In the genomic region with DNA sequence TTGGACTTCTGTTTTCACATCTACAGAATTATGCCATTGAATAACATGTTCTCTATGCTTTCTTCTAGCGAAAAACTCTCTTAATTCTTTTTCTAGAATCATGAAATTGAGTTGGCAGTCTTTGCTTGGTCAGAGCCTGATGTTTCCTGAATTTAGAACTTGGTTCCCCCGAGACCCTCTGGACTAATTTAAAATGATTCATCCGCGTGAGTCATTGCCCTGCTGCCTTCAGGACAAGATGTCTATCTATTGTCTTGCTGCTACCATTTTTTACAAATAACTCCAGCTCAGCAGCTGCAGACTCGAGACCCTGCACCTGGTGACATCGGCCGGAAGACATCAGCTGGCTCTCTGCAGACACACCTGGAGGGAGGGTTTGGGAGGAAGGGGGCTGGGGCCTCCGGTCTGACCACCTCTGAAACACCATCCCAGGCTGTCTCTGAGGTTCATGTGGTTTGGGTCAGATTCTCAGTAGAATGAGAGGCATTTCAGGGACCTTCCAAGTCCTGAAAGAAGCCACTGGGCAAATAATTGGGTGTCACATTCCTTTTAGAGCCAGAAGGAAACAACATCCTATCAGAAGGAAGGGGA, we compare ENCODE assay signal across 1 cellular context.
TF ChIP-seq lines count a peak whose summit lies in the region.

No MANE protein-coding gene starts in this region.

TF ChIP-seq in K562, 482 proteins besides CTCF, POLR2A, EP300 and RAD21 (continued from another document and continues in another):
- TF ChIP-seq, protein P1, sequence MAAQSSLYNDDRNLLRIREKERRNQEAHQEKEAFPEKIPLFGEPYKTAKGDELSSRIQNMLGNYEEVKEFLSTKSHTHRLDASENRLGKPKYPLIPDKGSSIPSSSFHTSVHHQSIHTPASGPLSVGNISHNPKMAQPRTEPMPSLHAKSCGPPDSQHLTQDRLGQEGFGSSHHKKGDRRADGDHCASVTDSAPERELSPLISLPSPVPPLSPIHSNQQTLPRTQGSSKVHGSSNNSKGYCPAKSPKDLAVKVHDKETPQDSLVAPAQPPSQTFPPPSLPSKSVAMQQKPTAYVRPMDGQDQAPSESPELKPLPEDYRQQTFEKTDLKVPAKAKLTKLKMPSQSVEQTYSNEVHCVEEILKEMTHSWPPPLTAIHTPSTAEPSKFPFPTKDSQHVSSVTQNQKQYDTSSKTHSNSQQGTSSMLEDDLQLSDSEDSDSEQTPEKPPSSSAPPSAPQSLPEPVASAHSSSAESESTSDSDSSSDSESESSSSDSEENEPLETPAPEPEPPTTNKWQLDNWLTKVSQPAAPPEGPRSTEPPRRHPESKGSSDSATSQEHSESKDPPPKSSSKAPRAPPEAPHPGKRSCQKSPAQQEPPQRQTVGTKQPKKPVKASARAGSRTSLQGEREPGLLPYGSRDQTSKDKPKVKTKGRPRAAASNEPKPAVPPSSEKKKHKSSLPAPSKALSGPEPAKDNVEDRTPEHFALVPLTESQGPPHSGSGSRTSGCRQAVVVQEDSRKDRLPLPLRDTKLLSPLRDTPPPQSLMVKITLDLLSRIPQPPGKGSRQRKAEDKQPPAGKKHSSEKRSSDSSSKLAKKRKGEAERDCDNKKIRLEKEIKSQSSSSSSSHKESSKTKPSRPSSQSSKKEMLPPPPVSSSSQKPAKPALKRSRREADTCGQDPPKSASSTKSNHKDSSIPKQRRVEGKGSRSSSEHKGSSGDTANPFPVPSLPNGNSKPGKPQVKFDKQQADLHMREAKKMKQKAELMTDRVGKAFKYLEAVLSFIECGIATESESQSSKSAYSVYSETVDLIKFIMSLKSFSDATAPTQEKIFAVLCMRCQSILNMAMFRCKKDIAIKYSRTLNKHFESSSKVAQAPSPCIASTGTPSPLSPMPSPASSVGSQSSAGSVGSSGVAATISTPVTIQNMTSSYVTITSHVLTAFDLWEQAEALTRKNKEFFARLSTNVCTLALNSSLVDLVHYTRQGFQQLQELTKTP (IDR thresholded peaks at IDR 0.05; ENCODE audit: low read depth in 1 of 2, partially characterized antibody in 2 of 2) = peak in 1 of 2 experiments; percentile 52
- peak; percentile 51; the same call in 1 of the 2 replicates for TF ChIP-seq ZNF589 (CRISPR knock-in tag; IDR thresholded peaks at IDR 0.05; ENCODE audit: low read depth)
- TF ChIP-seq JUN (IDR thresholded peaks at IDR 0.05; ENCODE audit: borderline replicate concordance, low read depth, low read length) = peak; percentile 98
- TF ChIP-seq JUN (CRISPR knock-in tag; IDR thresholded peaks at IDR 0.05; ENCODE audit: borderline replicate concordance) = no peak
- no peak for TF ChIP-seq ZSCAN29 (IDR thresholded peaks at IDR 0.05)
- peak in 1 of 2 experiments; percentile 36; a peak in 1 of 4 replicates for TF ChIP-seq HDAC1 (IDR thresholded peaks at IDR 0.05)
- TF ChIP-seq MEF2A (IDR thresholded peaks at IDR 0.05; ENCODE audit: control insufficient read depth, low read depth, low read length) = no peak
- TF ChIP-seq TAL1 (IDR thresholded peaks at IDR 0.05) = 0 out of 2 replicates have a peak, but pooled peaks have one; percentile 20
- no peak; the same call in 1 of the 2 replicates for TF ChIP-seq DIDO1 (tag; IDR thresholded peaks at IDR 0.05; ENCODE audit: low read depth)
- TF ChIP-seq ZNF431 (CRISPR knock-in tag; IDR thresholded peaks at IDR 0.05) = no peak
- TF ChIP-seq, protein P2, sequence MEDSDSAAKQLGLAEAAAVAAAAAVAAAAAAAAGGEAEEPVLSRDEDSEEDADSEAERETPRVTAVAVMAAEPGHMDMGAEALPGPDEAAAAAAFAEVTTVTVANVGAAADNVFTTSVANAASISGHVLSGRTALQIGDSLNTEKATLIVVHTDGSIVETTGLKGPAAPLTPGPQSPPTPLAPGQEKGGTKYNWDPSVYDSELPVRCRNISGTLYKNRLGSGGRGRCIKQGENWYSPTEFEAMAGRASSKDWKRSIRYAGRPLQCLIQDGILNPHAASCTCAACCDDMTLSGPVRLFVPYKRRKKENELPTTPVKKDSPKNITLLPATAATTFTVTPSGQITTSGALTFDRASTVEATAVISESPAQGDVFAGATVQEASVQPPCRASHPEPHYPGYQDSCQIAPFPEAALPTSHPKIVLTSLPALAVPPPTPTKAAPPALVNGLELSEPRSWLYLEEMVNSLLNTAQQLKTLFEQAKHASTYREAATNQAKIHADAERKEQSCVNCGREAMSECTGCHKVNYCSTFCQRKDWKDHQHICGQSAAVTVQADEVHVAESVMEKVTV (CRISPR knock-in tag; IDR thresholded peaks at IDR 0.05) = no peak
- TF ChIP-seq ZNF175 (CRISPR knock-in tag; IDR thresholded peaks at IDR 0.05; ENCODE audit: low read depth) = peak; percentile 47; the same call in 1 of the 2 replicates
- peak; percentile 77 for TF ChIP-seq ZNF384 (IDR thresholded peaks at IDR 0.05; ENCODE audit: low read depth, low read length)
- TF ChIP-seq, protein P3, sequence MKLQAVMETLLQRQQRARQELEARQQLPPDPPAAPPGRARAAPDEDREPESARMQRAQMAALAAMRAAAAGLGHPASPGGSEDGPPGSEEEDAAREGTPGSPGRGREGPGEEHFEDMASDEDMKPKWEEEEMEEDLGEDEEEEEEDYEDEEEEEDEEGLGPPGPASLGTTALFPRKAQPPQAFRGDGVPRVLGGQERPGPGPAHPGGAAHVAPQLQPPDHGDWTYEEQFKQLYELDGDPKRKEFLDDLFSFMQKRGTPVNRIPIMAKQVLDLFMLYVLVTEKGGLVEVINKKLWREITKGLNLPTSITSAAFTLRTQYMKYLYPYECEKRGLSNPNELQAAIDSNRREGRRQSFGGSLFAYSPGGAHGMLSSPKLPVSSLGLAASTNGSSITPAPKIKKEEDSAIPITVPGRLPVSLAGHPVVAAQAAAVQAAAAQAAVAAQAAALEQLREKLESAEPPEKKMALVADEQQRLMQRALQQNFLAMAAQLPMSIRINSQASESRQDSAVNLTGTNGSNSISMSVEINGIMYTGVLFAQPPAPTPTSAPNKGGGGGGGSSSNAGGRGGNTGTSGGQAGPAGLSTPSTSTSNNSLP (IDR thresholded peaks at IDR 0.05; ENCODE audit: borderline replicate concordance, low read depth, low read length) = peak; percentile 76; the same call in 1 of the 2 replicates
- no peak for TF ChIP-seq MAFK (IDR thresholded peaks at IDR 0.05; ENCODE audit: low read length)
- TF ChIP-seq BRF1 (IDR thresholded peaks at IDR 0.05; ENCODE audit: borderline replicate concordance, extremely low read depth, insufficient read length) = no peak
- TF ChIP-seq ZBTB7A (IDR thresholded peaks at IDR 0.05; ENCODE audit: borderline replicate concordance, control insufficient read depth, low read depth, low read length) = peak; percentile 92
- no peak for TF ChIP-seq PRMT5 (CRISPR knock-in tag; IDR thresholded peaks at IDR 0.05)
- TF ChIP-seq ZNF41 (CRISPR knock-in tag; conservative IDR thresholded peaks at IDR 0.05) = no peak
- TF ChIP-seq ARID1B (IDR thresholded peaks at IDR 0.05) = peak; percentile 90
- TF ChIP-seq CC2D1A (IDR thresholded peaks at IDR 0.05) = no peak
- no peak for TF ChIP-seq WHSC1 (IDR thresholded peaks at IDR 0.05; ENCODE audit: low read length)
- TF ChIP-seq NCOR1 (IDR thresholded peaks at IDR 0.05) = peak; percentile 51; the same call in 1 of the 2 replicates
- TF ChIP-seq FOS (IDR thresholded peaks at IDR 0.05; ENCODE audit: extremely low read depth, insufficient read length) = peak; percentile 81
- no peak for TF ChIP-seq CBX8 (IDR thresholded peaks at IDR 0.05; ENCODE audit: borderline replicate concordance, extremely low read depth, low read depth, low read length, poor library complexity, severe bottlenecking)
- TF ChIP-seq GATA2 (CRISPR knock-in tag; IDR thresholded peaks at IDR 0.05) = peak; percentile 60
- peak; percentile 34 for TF ChIP-seq DACH1 (IDR thresholded peaks at IDR 0.05; ENCODE audit: partially characterized antibody)
- TF ChIP-seq NR4A1 (CRISPR knock-in tag; IDR thresholded peaks at IDR 0.05) = no peak
- TF ChIP-seq NR4A1 (tag; IDR thresholded peaks at IDR 0.05) = peak; percentile 45; the same call in 1 of the 2 replicates
- no peak for TF ChIP-seq ZNF324 (CRISPR knock-in tag; IDR thresholded peaks at IDR 0.05)
- no peak for TF ChIP-seq ZNF668 (CRISPR knock-in tag; IDR thresholded peaks at IDR 0.05)
- peak in 1 of 2 experiments; percentile 6; a peak in 1 of 4 replicates for TF ChIP-seq MAZ (CRISPR knock-in tag; conservative IDR thresholded peaks at IDR 0.05 in 1 of 2, IDR thresholded peaks at IDR 0.05 in 1 of 2)
- TF ChIP-seq, protein P4, sequence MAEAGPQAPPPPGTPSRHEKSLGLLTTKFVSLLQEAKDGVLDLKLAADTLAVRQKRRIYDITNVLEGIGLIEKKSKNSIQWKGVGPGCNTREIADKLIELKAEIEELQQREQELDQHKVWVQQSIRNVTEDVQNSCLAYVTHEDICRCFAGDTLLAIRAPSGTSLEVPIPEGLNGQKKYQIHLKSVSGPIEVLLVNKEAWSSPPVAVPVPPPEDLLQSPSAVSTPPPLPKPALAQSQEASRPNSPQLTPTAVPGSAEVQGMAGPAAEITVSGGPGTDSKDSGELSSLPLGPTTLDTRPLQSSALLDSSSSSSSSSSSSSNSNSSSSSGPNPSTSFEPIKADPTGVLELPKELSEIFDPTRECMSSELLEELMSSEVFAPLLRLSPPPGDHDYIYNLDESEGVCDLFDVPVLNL (CRISPR knock-in tag; IDR thresholded peaks at IDR 0.05; ENCODE audit: low read depth) = no peak
- TF ChIP-seq ZNF274 (IDR thresholded peaks at IDR 0.05; ENCODE audit: borderline replicate concordance, low read depth, low read length) = no peak
- no peak for TF ChIP-seq DNMT1 (IDR thresholded peaks at IDR 0.05)
- peak; percentile 34; the same call in 1 of the 2 replicates for TF ChIP-seq MTA1 (IDR thresholded peaks at IDR 0.05; ENCODE audit: borderline replicate concordance)
- no peak for TF ChIP-seq RFX1 (IDR thresholded peaks at IDR 0.05)
- TF ChIP-seq, protein P5, sequence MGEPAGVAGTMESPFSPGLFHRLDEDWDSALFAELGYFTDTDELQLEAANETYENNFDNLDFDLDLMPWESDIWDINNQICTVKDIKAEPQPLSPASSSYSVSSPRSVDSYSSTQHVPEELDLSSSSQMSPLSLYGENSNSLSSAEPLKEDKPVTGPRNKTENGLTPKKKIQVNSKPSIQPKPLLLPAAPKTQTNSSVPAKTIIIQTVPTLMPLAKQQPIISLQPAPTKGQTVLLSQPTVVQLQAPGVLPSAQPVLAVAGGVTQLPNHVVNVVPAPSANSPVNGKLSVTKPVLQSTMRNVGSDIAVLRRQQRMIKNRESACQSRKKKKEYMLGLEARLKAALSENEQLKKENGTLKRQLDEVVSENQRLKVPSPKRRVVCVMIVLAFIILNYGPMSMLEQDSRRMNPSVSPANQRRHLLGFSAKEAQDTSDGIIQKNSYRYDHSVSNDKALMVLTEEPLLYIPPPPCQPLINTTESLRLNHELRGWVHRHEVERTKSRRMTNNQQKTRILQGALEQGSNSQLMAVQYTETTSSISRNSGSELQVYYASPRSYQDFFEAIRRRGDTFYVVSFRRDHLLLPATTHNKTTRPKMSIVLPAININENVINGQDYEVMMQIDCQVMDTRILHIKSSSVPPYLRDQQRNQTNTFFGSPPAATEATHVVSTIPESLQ (CRISPR knock-in tag; IDR thresholded peaks at IDR 0.05) = no peak
- peak; percentile 23 for TF ChIP-seq TAF1 (IDR thresholded peaks at IDR 0.05; ENCODE audit: control insufficient read depth, extremely low read depth, insufficient read depth, low read length, severe bottlenecking)
- no peak for TF ChIP-seq TFAM (CRISPR knock-in tag; conservative IDR thresholded peaks at IDR 0.05)
- TF ChIP-seq SAFB (IDR thresholded peaks at IDR 0.05; ENCODE audit: borderline replicate concordance, low read depth, low read length) = no peak
- TF ChIP-seq JUNB (CRISPR knock-in tag; conservative IDR thresholded peaks at IDR 0.05) = no peak
- TF ChIP-seq TARDBP (IDR thresholded peaks at IDR 0.05) = no peak
- TF ChIP-seq, protein P6, sequence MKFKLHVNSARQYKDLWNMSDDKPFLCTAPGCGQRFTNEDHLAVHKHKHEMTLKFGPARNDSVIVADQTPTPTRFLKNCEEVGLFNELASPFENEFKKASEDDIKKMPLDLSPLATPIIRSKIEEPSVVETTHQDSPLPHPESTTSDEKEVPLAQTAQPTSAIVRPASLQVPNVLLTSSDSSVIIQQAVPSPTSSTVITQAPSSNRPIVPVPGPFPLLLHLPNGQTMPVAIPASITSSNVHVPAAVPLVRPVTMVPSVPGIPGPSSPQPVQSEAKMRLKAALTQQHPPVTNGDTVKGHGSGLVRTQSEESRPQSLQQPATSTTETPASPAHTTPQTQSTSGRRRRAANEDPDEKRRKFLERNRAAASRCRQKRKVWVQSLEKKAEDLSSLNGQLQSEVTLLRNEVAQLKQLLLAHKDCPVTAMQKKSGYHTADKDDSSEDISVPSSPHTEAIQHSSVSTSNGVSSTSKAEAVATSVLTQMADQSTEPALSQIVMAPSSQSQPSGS (CRISPR knock-in tag; IDR thresholded peaks at IDR 0.05) = no peak
- TF ChIP-seq, protein P7, sequence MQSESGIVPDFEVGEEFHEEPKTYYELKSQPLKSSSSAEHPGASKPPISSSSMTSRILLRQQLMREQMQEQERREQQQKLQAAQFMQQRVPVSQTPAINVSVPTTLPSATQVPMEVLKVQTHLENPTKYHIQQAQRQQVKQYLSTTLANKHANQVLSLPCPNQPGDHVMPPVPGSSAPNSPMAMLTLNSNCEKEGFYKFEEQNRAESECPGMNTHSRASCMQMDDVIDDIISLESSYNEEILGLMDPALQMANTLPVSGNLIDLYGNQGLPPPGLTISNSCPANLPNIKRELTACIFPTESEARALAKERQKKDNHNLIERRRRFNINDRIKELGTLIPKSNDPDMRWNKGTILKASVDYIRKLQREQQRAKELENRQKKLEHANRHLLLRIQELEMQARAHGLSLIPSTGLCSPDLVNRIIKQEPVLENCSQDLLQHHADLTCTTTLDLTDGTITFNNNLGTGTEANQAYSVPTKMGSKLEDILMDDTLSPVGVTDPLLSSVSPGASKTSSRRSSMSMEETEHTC (IDR thresholded peaks at IDR 0.05) = peak; percentile 25; the same call in 1 of the 2 replicates
- TF ChIP-seq HDAC3 (IDR thresholded peaks at IDR 0.05; ENCODE audit: borderline replicate concordance, partially characterized antibody) = no peak
- TF ChIP-seq, protein P8, sequence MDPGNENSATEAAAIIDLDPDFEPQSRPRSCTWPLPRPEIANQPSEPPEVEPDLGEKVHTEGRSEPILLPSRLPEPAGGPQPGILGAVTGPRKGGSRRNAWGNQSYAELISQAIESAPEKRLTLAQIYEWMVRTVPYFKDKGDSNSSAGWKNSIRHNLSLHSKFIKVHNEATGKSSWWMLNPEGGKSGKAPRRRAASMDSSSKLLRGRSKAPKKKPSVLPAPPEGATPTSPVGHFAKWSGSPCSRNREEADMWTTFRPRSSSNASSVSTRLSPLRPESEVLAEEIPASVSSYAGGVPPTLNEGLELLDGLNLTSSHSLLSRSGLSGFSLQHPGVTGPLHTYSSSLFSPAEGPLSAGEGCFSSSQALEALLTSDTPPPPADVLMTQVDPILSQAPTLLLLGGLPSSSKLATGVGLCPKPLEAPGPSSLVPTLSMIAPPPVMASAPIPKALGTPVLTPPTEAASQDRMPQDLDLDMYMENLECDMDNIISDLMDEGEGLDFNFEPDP (CRISPR knock-in tag; IDR thresholded peaks at IDR 0.05) = no peak
- TF ChIP-seq ZNF445 (CRISPR knock-in tag; IDR thresholded peaks at IDR 0.05; ENCODE audit: low read depth) = no peak
- no peak for TF ChIP-seq ZC3H8 (IDR thresholded peaks at IDR 0.05)
- TF ChIP-seq, protein P9, sequence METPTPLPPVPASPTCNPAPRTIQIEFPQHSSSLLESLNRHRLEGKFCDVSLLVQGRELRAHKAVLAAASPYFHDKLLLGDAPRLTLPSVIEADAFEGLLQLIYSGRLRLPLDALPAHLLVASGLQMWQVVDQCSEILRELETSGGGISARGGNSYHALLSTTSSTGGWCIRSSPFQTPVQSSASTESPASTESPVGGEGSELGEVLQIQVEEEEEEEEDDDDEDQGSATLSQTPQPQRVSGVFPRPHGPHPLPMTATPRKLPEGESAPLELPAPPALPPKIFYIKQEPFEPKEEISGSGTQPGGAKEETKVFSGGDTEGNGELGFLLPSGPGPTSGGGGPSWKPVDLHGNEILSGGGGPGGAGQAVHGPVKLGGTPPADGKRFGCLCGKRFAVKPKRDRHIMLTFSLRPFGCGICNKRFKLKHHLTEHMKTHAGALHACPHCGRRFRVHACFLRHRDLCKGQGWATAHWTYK (CRISPR knock-in tag; IDR thresholded peaks at IDR 0.05) = no peak
